ENCODE assay signal across 8 cellular contexts in the genomic region with DNA sequence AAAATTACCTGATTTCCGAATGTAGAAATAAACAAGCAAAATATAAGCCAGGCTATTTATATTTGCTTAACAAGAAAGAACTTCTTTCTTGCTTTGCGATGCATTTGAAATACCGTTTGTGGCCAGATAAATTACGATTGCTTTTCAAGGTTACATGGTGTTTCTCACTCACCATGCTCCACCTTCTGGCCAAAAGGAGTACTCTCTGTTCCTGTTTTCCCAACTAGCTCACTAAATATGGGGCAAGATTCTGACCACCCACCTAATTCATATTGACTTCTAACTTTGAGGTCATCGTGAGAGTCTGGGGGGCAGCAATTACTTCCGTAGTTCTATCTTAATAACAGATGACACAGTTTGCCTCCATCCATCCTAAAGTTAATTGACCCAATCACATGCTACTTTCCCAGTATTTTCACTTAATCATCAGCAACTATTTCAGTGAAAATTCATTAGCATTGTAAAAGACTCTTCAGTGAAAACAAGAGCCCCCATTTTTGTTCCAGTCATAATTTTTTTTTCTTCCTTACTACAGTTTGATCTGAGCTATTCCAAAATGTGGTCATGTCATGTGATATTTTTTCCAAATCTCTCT. TPM values are rescaled to one million over a fixed set of nuclear protein-coding genes. Genes with fewer than 3 reads are reported as not detected.
DNase-seq lines count a peak whose midpoint lies in the region; ATAC-seq, FAIRE-seq and TF ChIP-seq lines count a peak whose summit lies in the region.

No MANE protein-coding gene starts in this region.

- 0 out of 2 replicates have a peak overlapping the region, but pooled peaks have one; percentile 26 for H3K9ac ChIP-seq in OCI-LY3 (ENCODE audit: low read length)

- no peak overlapping the region for H3K27ac ChIP-seq in OCI-LY3 (ENCODE audit: low read length)
- no peak overlapping the region for H3K27ac ChIP-seq in thyroid gland

- H3K4me1 ChIP-seq in OCI-LY3 (ENCODE audit: low read length) (peaks cover 6% of the 10 kb centered on the region), thyroid gland (peaks cover 6 to 12% of the 10 kb centered on the region in 2 donors)

- intact Hi-C loops in left colon (cut with DNase I, micrococcal nuclease) (loop anchor here in 1 of 2 donors (5.0 kb wide), 1 partner anchor 91 kb away; no protein-coding TSS in a partner anchor), thyroid gland (cut with DNase I) (loop anchor here (10.0 kb wide), 2 partner anchors 62 to 308 kb away; a partner anchor contains a TSS)

- H3K27me3 ChIP-seq in OCI-LY3 (ENCODE audit: low read depth, low read length) (no peaks in the 10 kb centered on the region), thyroid gland (no peaks in the 10 kb centered on the region)

- H3K4me3 ChIP-seq in OCI-LY3 (ENCODE audit: low read length) (peak overlapping the region; percentile 58), choroid plexus epithelial cell (ENCODE audit: low read depth, low read length) (no peak overlapping the region), thyroid gland (replicated peaks in 1 of 3) (no peak overlapping the region)

- DNase-seq in AML-193 (lab: John Stamatoyannopoulos, UW) (peak; percentile 88 to 90), GM12892 (ENCODE audit: insufficient read length) (no peak), LHCN-M2 (ENCODE audit: low read depth) (peak; percentile 48), choroid plexus epithelial cell (ENCODE audit: low read depth) (peak; percentile 85), left colon (peak in 1 of 2 donors; percentile 17), thyroid gland (peak; percentile 43 to 45)

- WGBS in thyroid gland, 2 donors: 2 to 3% methylated on average over 6 of the region's 6 CpGs

- no peaks in the 10 kb centered on the region for H3K9me3 ChIP-seq in OCI-LY3 (ENCODE audit: insufficient read depth, low read length)
- no peaks in the 10 kb centered on the region for H3K9me3 ChIP-seq in thyroid gland

- TF ChIP-seq CTCF in OCI-LY3 (IDR thresholded peaks at IDR 0.05; ENCODE audit: low read depth, low read length): peak; percentile 89
- peak; percentile 89 for TF ChIP-seq CTCF in choroid plexus epithelial cell (conservative IDR thresholded peaks at IDR 0.05; ENCODE audit: low read depth, low read length)
- peak; percentile 73 to 99 (median 87) for TF ChIP-seq CTCF in thyroid gland (IDR thresholded peaks at IDR 0.05)

- no peaks in the 10 kb centered on the region for H3K79me2 ChIP-seq in OCI-LY3 (ENCODE audit: low read length)

- H3K4me2 ChIP-seq in OCI-LY3 (ENCODE audit: low read length): peak overlapping the region; percentile 79

- H4K20me1 ChIP-seq in OCI-LY3 (ENCODE audit: insufficient read depth, low read length): no peaks in the 10 kb centered on the region

- H2AFZ ChIP-seq in OCI-LY3 (ENCODE audit: low read depth, low read length): no peak overlapping the region

- no peaks in the 10 kb centered on the region for H3K36me3 ChIP-seq in OCI-LY3 (replicated peaks; ENCODE audit: low read depth, low read length)
- no peaks in the 10 kb centered on the region for H3K36me3 ChIP-seq in thyroid gland

- peak; percentile 96 for FAIRE-seq in GM12892 (lab: Jason Lieb, UNC)

- ATAC-seq in left colon (peak; percentile 88), HG03196 (IDR thresholded peaks at IDR 0.05; ENCODE audit: unreplicated experiment) (no peak)

- no peak for TF ChIP-seq POLR2A in GM12892 (IDR thresholded peaks at IDR 0.05; ENCODE audit: low read depth, low read length)
- no peak for TF ChIP-seq POLR2A in thyroid gland (IDR thresholded peaks at IDR 0.05)

RNA-seq across cellular contexts. Expression of a gene that starts 25.9 kb away (rescaled TPM):
- polyA plus RNA-seq in GM12892 (2012; ENCODE audit: missing spikeins): not detected
- total RNA-seq in LHCN-M2 (2014; rRNA removed) (0.80 and 1.7 TPM in 2 replicates), left colon (10 to 100 TPM; 14.7 to 32.6 TPM), thyroid gland (1 to 10 TPM; 3.2 to 9.7 (median 8.0) TPM)
- polyA plus RNA-seq in LHCN-M2 (2012): not detected
